In genomic region chr18:75063615-75064512, GRCh38 we compare ENCODE assay signal across 1 cellular context.
TF ChIP-seq lines count a peak whose summit lies in the region.

No MANE protein-coding gene starts in this region.

TF ChIP-seq in H1, 55 proteins besides CTCF, POLR2A, EP300 and RAD21 (continued from another document):
- TF ChIP-seq RNF2 (IDR thresholded peaks at IDR 0.05; ENCODE audit: borderline replicate concordance, low read depth, low read length, missing control alignments, poor library complexity, severe bottlenecking) = no peak
- TF ChIP-seq TCF12 (IDR thresholded peaks at IDR 0.05; ENCODE audit: low read depth, low read length) = no peak
- TF ChIP-seq SRF (IDR thresholded peaks at IDR 0.05; ENCODE audit: low read depth, low read length) = no peak
- TF ChIP-seq MAX (IDR thresholded peaks at IDR 0.05) = no peak
- TF ChIP-seq KDM4A (IDR thresholded peaks at IDR 0.05; ENCODE audit: low read depth, low read length, severe bottlenecking) = no peak
- no peak for TF ChIP-seq FOSL1 (IDR thresholded peaks at IDR 0.05; ENCODE audit: insufficient read depth, low read depth, low read length)
- no peak for TF ChIP-seq TAF1 (IDR thresholded peaks at IDR 0.05; ENCODE audit: low read depth, low read length)
